In the genomic region with DNA sequence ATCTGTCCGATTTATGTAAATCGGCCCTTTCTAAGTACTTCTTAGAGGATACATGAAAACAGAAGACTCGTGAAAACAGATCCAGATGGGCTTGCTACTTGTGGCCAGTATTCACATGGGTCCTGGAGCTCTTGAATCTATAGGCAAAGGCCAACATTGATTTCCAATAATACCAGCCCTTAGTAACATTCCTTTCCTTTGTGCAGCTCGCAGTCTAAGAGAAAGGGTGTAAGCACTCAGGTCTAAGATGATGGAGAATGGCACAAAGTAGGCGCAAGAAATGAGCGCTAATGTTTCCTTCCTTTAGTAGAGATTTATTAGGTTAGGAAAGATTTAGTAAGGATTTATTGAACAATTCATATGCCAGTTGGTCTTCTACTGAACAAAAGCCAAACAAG, we compare ENCODE assay signal across 8 cellular contexts. TPM values are rescaled to one million over a fixed set of nuclear protein-coding genes. Genes with fewer than 3 reads are reported as not detected.
DNase-seq lines count a peak whose midpoint lies in the region; ATAC-seq and TF ChIP-seq lines count a peak whose summit lies in the region.

No MANE protein-coding gene starts in this region.

- in situ Hi-C loops in brain microvascular endothelial cell (cut with HindIII; ENCODE audit: low pct_ligation_motif_present, low sequenced_read_pairs) = no loop called here

- intact Hi-C loops in lower lobe of right lung (cut with DNase I) (no loop called here), upper lobe of right lung (cut with DNase I) (no loop called here)

- no peak for TF ChIP-seq CTCF in brain microvascular endothelial cell (IDR thresholded peaks at IDR 0.05; ENCODE audit: low read depth, low read length, missing control alignments)
- no peak for TF ChIP-seq CTCF in lower lobe of right lung (IDR thresholded peaks at IDR 0.05)
- TF ChIP-seq CTCF in upper lobe of right lung (IDR thresholded peaks at IDR 0.05) = no peak

- H3K9ac ChIP-seq in ES-I3 (ENCODE audit: low read depth, low read length) = peak overlapping the region; percentile 85

- H3K27ac ChIP-seq in brain microvascular endothelial cell (no peak overlapping the region), lower lobe of right lung (peak overlapping the region; percentile 95), upper lobe of right lung (peak overlapping the region; percentile 94)

- H3K27me3 ChIP-seq in brain microvascular endothelial cell (replicated peaks) (no peaks in the 10 kb centered on the region), lower lobe of right lung (ENCODE audit: low read depth) (no peaks in the 10 kb centered on the region), upper lobe of right lung (no peaks in the 10 kb centered on the region)

- H3K9me3 ChIP-seq in ES-I3 (ENCODE audit: control insufficient read depth, insufficient read depth, low read length) (no peaks in the 10 kb centered on the region), lower lobe of right lung (no peaks in the 10 kb centered on the region), upper lobe of right lung (no peaks in the 10 kb centered on the region)

- ATAC-seq in lower lobe of right lung (no peak), upper lobe of right lung (no peak)

- H3K36me3 ChIP-seq in ES-I3 (ENCODE audit: insufficient read depth, low read length) (no peaks in the 10 kb centered on the region), brain microvascular endothelial cell (replicated peaks) (no peaks in the 10 kb centered on the region), lower lobe of right lung (no peaks in the 10 kb centered on the region), upper lobe of right lung (no peaks in the 10 kb centered on the region)

- H3K4me3 ChIP-seq in brain microvascular endothelial cell (ENCODE audit: low read depth, low read length) = peak overlapping the region; percentile 76
- H3K4me3 ChIP-seq in lower lobe of right lung = peak overlapping the region; percentile 77
- H3K4me3 ChIP-seq in upper lobe of right lung = peak overlapping the region; percentile 91

- DNase-seq in NCI-H446 (lab: John Stamatoyannopoulos, UW) (peak; percentile 61 to 80), brain microvascular endothelial cell (peak; percentile 14), lower lobe of right lung (no peak), upper lobe of right lung (no peak), OCI-M2 (lab: John Stamatoyannopoulos, UW; ENCODE audit: unreplicated experiment) (no peak)
- DNase-seq in stimulated activated CD4-positive, alpha-beta T cell treated with anti-CD3 and anti-CD28 coated beads, Interleukin-4, amount 100 ng/mL, for 1 hour = no peak
- DNase-seq in NK-92 treated with Interleukin-12 subunit alpha and Interleukin-12 subunit beta, amount 100 ng/mL, for 24 hours (lab: John Stamatoyannopoulos, UW) = no peak

- H3K4me1 ChIP-seq in ES-I3 (ENCODE audit: insufficient read depth, low read length) = 0 out of 2 replicates have a peak, but pooled peaks cover 7% of the 10 kb centered on the region
- peaks cover 19% of the 10 kb centered on the region for H3K4me1 ChIP-seq in lower lobe of right lung
- peaks cover 7% of the 10 kb centered on the region for H3K4me1 ChIP-seq in upper lobe of right lung

RNA-seq across cellular contexts. Expression of a gene that starts 0.6 kb away (rescaled TPM):
- not detected for total RNA-seq in lower lobe of right lung
- total RNA-seq in upper lobe of right lung = not detected

RNA-seq across cellular contexts. Expression of a gene that starts 0.6 kb away (rescaled TPM):
- total RNA-seq in lower lobe of right lung = not detected
- not detected for total RNA-seq in upper lobe of right lung

Comparison
In these comparisons a context has a peak if more than half of its experiments do, and no peak if none do; other contexts are left out.
1. DNase-seq: peak in NCI-H446 (2 of 2) and brain microvascular endothelial cell (single experiment); none in lower lobe of right lung (single experiment), upper lobe of right lung (single experiment), stimulated activated CD4-positive, alpha-beta T cell treated with anti-CD3 and anti-CD28 coated beads, Interleukin-4, amount 100 ng/mL, for 1 hour (single experiment), OCI-M2 (single experiment) and NK-92 treated with Interleukin-12 subunit alpha and Interleukin-12 subunit beta, amount 100 ng/mL, for 24 hours (single experiment).
2. Peak in every context shown above with its lines, with median percentiles within 50 percentile points of each other: H3K4me3 ChIP-seq.